ENCODE assay signal across 9 cellular contexts in the genomic region with DNA sequence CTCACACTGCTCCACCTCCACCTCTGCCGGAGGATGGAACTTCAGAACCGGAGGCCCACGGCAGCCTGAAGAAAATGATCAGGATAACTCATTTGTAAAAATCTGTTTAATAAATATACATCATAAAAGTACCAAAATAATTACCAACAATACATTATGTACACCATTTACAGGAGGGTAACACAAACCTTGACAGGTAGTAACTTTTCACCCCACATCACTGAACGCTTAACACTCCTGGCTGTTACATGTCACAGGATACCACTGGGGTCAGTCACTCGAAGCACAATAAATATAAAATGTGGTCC. TPM values are rescaled to one million over a fixed set of nuclear protein-coding genes. Genes with fewer than 3 reads are reported as not detected.
A peak's percentile ranks its signal among the peaks of the same experiment; 100 is the strongest.
DNase-seq lines count a peak whose midpoint lies in the region; ATAC-seq and TF ChIP-seq lines count a peak whose summit lies in the region.
"Had no signal": no experiment of that assay in that cellular context is flagged by ENCODE, and none has a peak within 500 bp of the region (broad histone marks: within the 10 kb centered on the region; RNA-seq: fewer than 3 reads in every experiment).

No MANE protein-coding gene starts in this region.

- no peaks in the 10 kb centered on the region for H3K9me3 Mint-ChIP-seq in T-helper 2 cell treated with Interferon-gamma antibody and Interleukin-4, amounts not matched to agents 5 μg/mL and 100 μg/mL, for 36 hours

- 13% methylated on average over 5 of the region's 5 CpGs for WGBS in liver
- WGBS in suprapubic skin: 30% methylated on average over 5 of the region's 5 CpGs

- H3K27ac ChIP-seq in angular gyrus (ENCODE audit: low read depth, low read length): peak overlapping the region; percentile 55
- peak overlapping the region; percentile 97 to 99 for H3K27ac ChIP-seq in liver (ENCODE audit: low read depth in 1 of 2, low read length in 2 of 2)
- H3K27ac ChIP-seq in suprapubic skin: peak overlapping the region; percentile 100

- H3K9ac ChIP-seq in liver (ENCODE audit: low read depth in 1 of 2, low read length in 2 of 2): peak overlapping the region; percentile 99 to 100

- TF ChIP-seq EP300 in suprapubic skin (IDR thresholded peaks at IDR 0.05): no peak

- no peak for TF ChIP-seq POLR2A in suprapubic skin (IDR thresholded peaks at IDR 0.05)

- peaks cover 52% of the 10 kb centered on the region for H3K4me1 Mint-ChIP-seq in T-helper 2 cell treated with Interferon-gamma antibody and Interleukin-4, amounts not matched to agents 5 μg/mL and 100 μg/mL, for 36 hours (ENCODE audit: low read depth)

- TF ChIP-seq CTCF in liver (IDR thresholded peaks at IDR 0.05; ENCODE audit: low read depth, low read length, missing input control) (no peak), suprapubic skin (IDR thresholded peaks at IDR 0.05) (no peak)

- peak overlapping the region; percentile 94 for H3K4me3 Mint-ChIP-seq in T-helper 2 cell treated with Interferon-gamma antibody and Interleukin-4, amounts not matched to agents 5 μg/mL and 100 μg/mL, for 36 hours

- H3K27me3 Mint-ChIP-seq in T-helper 2 cell treated with Interferon-gamma antibody and Interleukin-4, amounts not matched to agents 5 μg/mL and 100 μg/mL, for 36 hours (ENCODE audit: low read depth): no peaks in the 10 kb centered on the region

- H3K27ac Mint-ChIP-seq in T-helper 2 cell treated with Interferon-gamma antibody and Interleukin-4, amounts not matched to agents 5 μg/mL and 100 μg/mL, for 36 hours: no peak overlapping the region

- TF ChIP-seq RAD21 in liver (IDR thresholded peaks at IDR 0.05): no peak

- DNase-seq in T-helper 2 cell treated with Interferon-gamma antibody and Interleukin-4, amounts not matched to agents 5 μg/mL and 100 μg/mL, for 36 hours (ENCODE audit: low spot score): no peak
- DNase-seq in T-helper 2 cell (no peak), suprapubic skin (ENCODE audit: low spot score in 2 of 2) (no peak), left colon (no peak), amygdala (lab: John Stamatoyannopoulos, UW) (no peak)
- DNase-seq: cerebellar nuclear complex had no signal

- H3K36me3 Mint-ChIP-seq in T-helper 2 cell treated with Interferon-gamma antibody and Interleukin-4, amounts not matched to agents 5 μg/mL and 100 μg/mL, for 36 hours (ENCODE audit: low read depth): peaks cover 49% of the 10 kb centered on the region

- H3K36me3 ChIP-seq in liver (ENCODE audit: control insufficient read depth in 4 of 4, insufficient read depth in 3 of 4, low read depth in 1 of 4, low read length in 3 of 4) (peaks cover 17 to 34% (median 25%) of the 10 kb centered on the region in 4 donors), suprapubic skin (peaks cover 45% of the 10 kb centered on the region)

- H3K27me3 ChIP-seq in liver (ENCODE audit: control insufficient read depth in 4 of 4, insufficient read depth in 4 of 4, low read length in 3 of 4) (no peaks in the 10 kb centered on the region), suprapubic skin (no peaks in the 10 kb centered on the region)

- intact Hi-C loops in left colon (cut with DNase I, micrococcal nuclease): loop anchor here (5.0 to 10.0 kb wide), 2 partner anchors 59 to 117 kb away; no protein-coding TSS in a partner anchor

- H3K9me3 ChIP-seq in liver (ENCODE audit: control insufficient read depth in 4 of 4, low read length in 3 of 4) (no peaks in the 10 kb centered on the region), suprapubic skin (no peaks in the 10 kb centered on the region)

- H3K4me1 ChIP-seq in liver (ENCODE audit: control insufficient read depth in 4 of 4, insufficient read depth in 4 of 4, low read length in 3 of 4) (peaks cover 1 to 47% (median 22%) of the 10 kb centered on the region in 4 donors), suprapubic skin (peaks cover 71% of the 10 kb centered on the region)

- H3K4me3 ChIP-seq in liver (ENCODE audit: low read depth in 1 of 3, low read length in 3 of 3) (peak overlapping the region; percentile 80 to 96 (median 83)), suprapubic skin (peak overlapping the region; percentile 97)

- no peak for ATAC-seq in HG03432 (IDR thresholded peaks at IDR 0.05; ENCODE audit: unreplicated experiment)
- ATAC-seq in left colon: no peak

TF ChIP-seq in liver, 16 proteins besides CTCF, POLR2A, EP300 and RAD21:
- no peak for TF ChIP-seq ATF3 (IDR thresholded peaks at IDR 0.05)
- no peak for TF ChIP-seq YY1 (IDR thresholded peaks at IDR 0.05)
- no peak for TF ChIP-seq RXRA (IDR thresholded peaks at IDR 0.05)
- no peak for TF ChIP-seq HNF4G (IDR thresholded peaks at IDR 0.05)

RNA-seq across cellular contexts. Expression of gene NFKBIA, which starts 3.2 kb away (rescaled TPM):
- total RNA-seq in liver: 100 to 1,000 TPM in 1 of 2 donors, 10 to 100 TPM in 1; 46.9 to 120 TPM
- 100 to 1,000 TPM in 1 of 2 donors, 10 to 100 TPM in 1; 52.9 to 204 TPM for polyA plus RNA-seq in liver
- 100 to 1,000 TPM; 510 to 768 (median 735) TPM for total RNA-seq in suprapubic skin
- 100 to 1,000 TPM; 150 to 193 TPM for total RNA-seq in left colon
